Comparison of ENCODE assay signal across 2 cellular contexts in genomic region chr13:58619396-58620113, GRCh38.
TF ChIP-seq lines count a peak whose summit lies in the region.

No MANE protein-coding gene starts in this region.

TF ChIP-seq in GM23338, 12 proteins besides CTCF, POLR2A, EP300 and RAD21 (continued from another document):
- TF ChIP-seq ZNF462 (CRISPR knock-in tag; IDR thresholded peaks at IDR 0.05) = no peak
- TF ChIP-seq EZH2 (IDR thresholded peaks at IDR 0.05; ENCODE audit: low read depth, unreplicated experiment) = no peak
- TF ChIP-seq JUNB (IDR thresholded peaks at IDR 0.05; ENCODE audit: unreplicated experiment) = no peak
- TF ChIP-seq ZNF331 (CRISPR knock-in tag; IDR thresholded peaks at IDR 0.05; ENCODE audit: low read depth) = no peak
- no peak for TF ChIP-seq CREB1 (CRISPR knock-in tag; IDR thresholded peaks at IDR 0.05; ENCODE audit: low read depth)
- no peak for TF ChIP-seq ZNF114 (CRISPR knock-in tag; IDR thresholded peaks at IDR 0.05)
- TF ChIP-seq NANOG (IDR thresholded peaks at IDR 0.05; ENCODE audit: borderline replicate concordance) = no peak
- no peak for TF ChIP-seq ETS1 (IDR thresholded peaks at IDR 0.05)
- no peak for TF ChIP-seq POLR2AphosphoS5 (IDR thresholded peaks at IDR 0.05; ENCODE audit: low read depth)
- TF ChIP-seq REST (IDR thresholded peaks at IDR 0.05; ENCODE audit: unreplicated experiment) = no peak

TF ChIP-seq in SK-N-SH, 30 proteins besides CTCF, POLR2A, EP300 and RAD21 (continued from another document):
- no peak for TF ChIP-seq IRF3 (IDR thresholded peaks at IDR 0.05; ENCODE audit: low read depth, low read length)
- no peak for TF ChIP-seq ZBTB33 (IDR thresholded peaks at IDR 0.05; ENCODE audit: borderline replicate concordance, low read depth)
- TF ChIP-seq ELF1 (IDR thresholded peaks at IDR 0.05) = no peak
- TF ChIP-seq GATA2 (CRISPR knock-in tag; IDR thresholded peaks at IDR 0.05) = peak; percentile 98
- 0 out of 2 replicates have a peak, but pooled peaks have one; percentile 13 for TF ChIP-seq PBX3 (IDR thresholded peaks at IDR 0.05)
- TF ChIP-seq FOXJ3 (CRISPR knock-in tag; IDR thresholded peaks at IDR 0.05) = peak; percentile 95
